Comparison of ENCODE assay signal across 15 cellular contexts in genomic region chr22:23241562-23242472, GRCh38.
DNase-seq lines count a peak whose midpoint lies in the region; ATAC-seq and TF ChIP-seq lines count a peak whose summit lies in the region.
"Had no signal": no experiment of that assay in that cellular context is flagged by ENCODE, and none has a peak within 500 bp of the region (broad histone marks: within the 10 kb centered on the region; RNA-seq: fewer than 3 reads in every experiment).

No MANE protein-coding gene starts in this region.

- H3K27me3 ChIP-seq in NT2/D1 (ENCODE audit: insufficient read depth, insufficient read length) = no peaks in the 10 kb centered on the region
- H3K27me3 ChIP-seq: ascending aorta, heart left ventricle, sigmoid colon, SJCRH30, thyroid gland had no signal

- no peaks in the 10 kb centered on the region for H3K9me3 ChIP-seq in ES-I3 (ENCODE audit: control insufficient read depth, insufficient read depth, low read length)
- H3K9me3 ChIP-seq in NT2/D1 (ENCODE audit: insufficient read depth, low read length) = no peaks in the 10 kb centered on the region; the same call in 1 of the 2 replicates
- H3K9me3 ChIP-seq: ascending aorta, heart left ventricle, sigmoid colon, SJCRH30, thyroid gland had no signal

- ATAC-seq in HG03469 (IDR thresholded peaks at IDR 0.05; ENCODE audit: unreplicated experiment) = no peak
- ATAC-seq: heart left ventricle had no signal

- H3K27me3 Mint-ChIP-seq in chondrocyte (ENCODE audit: low read depth) (no peaks in the 10 kb centered on the region), nephron progenitor cell (ENCODE audit: low read depth, poor library complexity) (peaks cover 5% of the 10 kb centered on the region)

- H3K27ac Mint-ChIP-seq in chondrocyte (ENCODE audit: unreplicated experiment) (peak overlapping the region; percentile 41), nephron progenitor cell (no peak overlapping the region)

- H3K4me3 Mint-ChIP-seq in chondrocyte (ENCODE audit: unreplicated experiment) (no peak overlapping the region), nephron progenitor cell (peak overlapping the region; percentile 22)

- H3K36me3 Mint-ChIP-seq in chondrocyte (ENCODE audit: low read depth) (no peaks in the 10 kb centered on the region), nephron progenitor cell (ENCODE audit: low read depth) (peaks cover 6% of the 10 kb centered on the region)

- no peak overlapping the region for H3K4me3 ChIP-seq in NT2/D1 (ENCODE audit: insufficient read length, low read depth)
- H3K4me3 ChIP-seq: ascending aorta, heart left ventricle, sigmoid colon, SJCRH30, thyroid gland had no signal

- no peak for TF ChIP-seq CTCF in chondrocyte (IDR thresholded peaks at IDR 0.05)
- TF ChIP-seq CTCF in nephron progenitor cell (IDR thresholded peaks at IDR 0.05) = no peak

- H3K36me3 ChIP-seq in ES-I3 (ENCODE audit: insufficient read depth, low read length) = no peaks in the 10 kb centered on the region
- H3K36me3 ChIP-seq in NT2/D1 (ENCODE audit: insufficient read depth, insufficient read length, low read length) = peaks cover 7% of the 10 kb centered on the region
- H3K36me3 ChIP-seq: ascending aorta, heart left ventricle, sigmoid colon, SJCRH30, thyroid gland had no signal

- peaks cover 48% of the 10 kb centered on the region for H3K4me1 ChIP-seq in ES-I3 (ENCODE audit: insufficient read depth, low read length)
- H3K4me1 ChIP-seq in NT2/D1 (ENCODE audit: insufficient read depth, insufficient read length) = peaks cover 35% of the 10 kb centered on the region

- no peaks in the 10 kb centered on the region for H3K9me3 Mint-ChIP-seq in chondrocyte (ENCODE audit: low read depth)
- peaks cover 4% of the 10 kb centered on the region for H3K9me3 Mint-ChIP-seq in nephron progenitor cell

- DNase-seq in NT2/D1 (ENCODE audit: low read depth, low spot score) = no peak
- no peak for DNase-seq in chondrocyte (ENCODE audit: low spot score)
- no peak for DNase-seq in nephron progenitor cell
- no peak for DNase-seq in NCI-H1694 (lab: John Stamatoyannopoulos, UW)
- no peak for DNase-seq in hepatic stellate cell (ENCODE audit: low spot score)
- no peak for DNase-seq in NCI-H1930 (lab: John Stamatoyannopoulos, UW)
- DNase-seq: NCI-H146, NCI-H774, sigmoid colon, thyroid gland had no signal

- peak overlapping the region; percentile 22; the same call in 1 of the 2 replicates for H3K9ac ChIP-seq in ES-I3 (ENCODE audit: low read depth, low read length)
- H3K9ac ChIP-seq in NT2/D1 (ENCODE audit: insufficient read length, low read depth) = peak overlapping the region; percentile 72

- H3K4me1 Mint-ChIP-seq in chondrocyte (ENCODE audit: low read depth) = peaks cover 43% of the 10 kb centered on the region
- peaks cover 80% of the 10 kb centered on the region for H3K4me1 Mint-ChIP-seq in nephron progenitor cell
